Comparison of ENCODE assay signal across 10 cellular contexts in genomic region chr5:78920604-78921003, GRCh38.
A peak's percentile ranks its signal among the peaks of the same experiment; 100 is the strongest.
DNase-seq lines count a peak whose midpoint lies in the region; ATAC-seq, FAIRE-seq and TF ChIP-seq lines count a peak whose summit lies in the region.
"Had no signal": no experiment of that assay in that cellular context is flagged by ENCODE, and none has a peak within 500 bp of the region (broad histone marks: within the 10 kb centered on the region; RNA-seq: fewer than 3 reads in every experiment).

No MANE protein-coding gene starts in this region.

- POLR2A ChIA-PET in activated CD4-positive, alpha-beta T cell treated with anti-CD3 and anti-CD28 coated beads for 36 hours (lab: Charles Lee) = no interaction called here

- intact Hi-C loops in activated CD4-positive, alpha-beta T cell treated with anti-CD3 and anti-CD28 coated beads for 36 hours (cut with DNase I, micrococcal nuclease) = no loop called here
- intact Hi-C loops in activated CD4-positive, alpha-beta T cell treated with anti-CD3 and anti-CD28 coated beads, Interleukin-2, amount 10 ng/mL, durations not matched to agents 24 days and 14 days (cut with micrococcal nuclease) = no loop called here

- peaks cover 1% of the 10 kb centered on the region for H3K36me3 Mint-ChIP-seq in activated CD4-positive, alpha-beta T cell treated with anti-CD3 and anti-CD28 coated beads for 36 hours (ENCODE audit: low read depth)
- H3K36me3 Mint-ChIP-seq in activated CD4-positive, alpha-beta T cell treated with anti-CD3 and anti-CD28 coated beads, Interleukin-2, amount 10 ng/mL, durations not matched to agents 24 days and 14 days (ENCODE audit: low read depth) = no peaks in the 10 kb centered on the region
- H3K36me3 Mint-ChIP-seq in type B pancreatic cell = no peaks in the 10 kb centered on the region

- no peak for DNase-seq in activated CD4-positive, alpha-beta T cell treated with anti-CD3 and anti-CD28 coated beads for 36 hours
- DNase-seq in activated CD4-positive, alpha-beta T cell treated with anti-CD3 and anti-CD28 coated beads, Interleukin-2, amount 10 ng/mL, durations not matched to agents 24 days and 14 days = no peak
- DNase-seq in SK-MEL-5 (ENCODE audit: low read depth, low spot score) (peak; percentile 13), foreskin fibroblast (peak; percentile 34 to 65), type B pancreatic cell (ENCODE audit: extremely low spot score, unreplicated experiment) (no peak), HTR-8/SVneo (ENCODE audit: insufficient read length, low spot score) (no peak)
- DNase-seq: foreskin melanocyte; stimulated activated CD8-positive, alpha-beta memory T cell treated with anti-CD3 and anti-CD28 coated beads, Interleukin-4, amount 100 ng/mL, for 48 hours had no signal

- H3K4me3 ChIP-seq in foreskin fibroblast (ENCODE audit: low read depth in 1 of 2, low read length in 2 of 2) = no peak overlapping the region

- ATAC-seq in activated CD4-positive, alpha-beta T cell treated with anti-CD3 and anti-CD28 coated beads for 36 hours = no peak
- no peak for ATAC-seq in GM21526 (IDR thresholded peaks at IDR 0.05; ENCODE audit: low FRiP score, unreplicated experiment)
- ATAC-seq in HG03469 (IDR thresholded peaks at IDR 0.05; ENCODE audit: unreplicated experiment) = no peak

- no peaks in the 10 kb centered on the region for H3K4me1 Mint-ChIP-seq in activated CD4-positive, alpha-beta T cell treated with anti-CD3 and anti-CD28 coated beads for 36 hours
- H3K4me1 Mint-ChIP-seq in activated CD4-positive, alpha-beta T cell treated with anti-CD3 and anti-CD28 coated beads, Interleukin-2, amount 10 ng/mL, durations not matched to agents 24 days and 14 days = no peaks in the 10 kb centered on the region
- H3K4me1 Mint-ChIP-seq in type B pancreatic cell (ENCODE audit: unreplicated experiment) = peaks cover 23% of the 10 kb centered on the region

- CTCF ChIA-PET in activated CD4-positive, alpha-beta T cell treated with anti-CD3 and anti-CD28 coated beads for 36 hours (lab: Charles Lee) = no interaction called here

- in situ Hi-C loops in SK-MEL-5 (cut with HindIII; ENCODE audit: low pct_unique_long_range_greater_than_20kb, low sequenced_read_pairs) = no loop called here

- peak overlapping the region; percentile 13 for H3K27ac Mint-ChIP-seq in activated CD4-positive, alpha-beta T cell treated with anti-CD3 and anti-CD28 coated beads for 36 hours
- H3K27ac Mint-ChIP-seq in activated CD4-positive, alpha-beta T cell treated with anti-CD3 and anti-CD28 coated beads, Interleukin-2, amount 10 ng/mL, durations not matched to agents 24 days and 14 days = no peak overlapping the region
- H3K27ac Mint-ChIP-seq in type B pancreatic cell = no peak overlapping the region

- FAIRE-seq in HTR-8/SVneo (lab: Jason Lieb, UNC) = no peak

- TF ChIP-seq CTCF in foreskin fibroblast (IDR thresholded peaks at IDR 0.05; ENCODE audit: low read depth, low read length) (peak; percentile 65), type B pancreatic cell (conservative IDR thresholded peaks at IDR 0.05) (peak; percentile 31)

- no peak overlapping the region for H3K4me3 Mint-ChIP-seq in activated CD4-positive, alpha-beta T cell treated with anti-CD3 and anti-CD28 coated beads for 36 hours
- H3K4me3 Mint-ChIP-seq in activated CD4-positive, alpha-beta T cell treated with anti-CD3 and anti-CD28 coated beads, Interleukin-2, amount 10 ng/mL, durations not matched to agents 24 days and 14 days = no peak overlapping the region
- no peak overlapping the region for H3K4me3 Mint-ChIP-seq in type B pancreatic cell

- H3K27me3 Mint-ChIP-seq in activated CD4-positive, alpha-beta T cell treated with anti-CD3 and anti-CD28 coated beads for 36 hours = no peaks in the 10 kb centered on the region
- H3K27me3 Mint-ChIP-seq in activated CD4-positive, alpha-beta T cell treated with anti-CD3 and anti-CD28 coated beads, Interleukin-2, amount 10 ng/mL, durations not matched to agents 24 days and 14 days = no peaks in the 10 kb centered on the region
- no peaks in the 10 kb centered on the region for H3K27me3 Mint-ChIP-seq in type B pancreatic cell

- H3K9me3 Mint-ChIP-seq in activated CD4-positive, alpha-beta T cell treated with anti-CD3 and anti-CD28 coated beads for 36 hours (ENCODE audit: low read depth) = no peaks in the 10 kb centered on the region
- no peaks in the 10 kb centered on the region for H3K9me3 Mint-ChIP-seq in activated CD4-positive, alpha-beta T cell treated with anti-CD3 and anti-CD28 coated beads, Interleukin-2, amount 10 ng/mL, durations not matched to agents 24 days and 14 days
- H3K9me3 Mint-ChIP-seq in type B pancreatic cell = no peaks in the 10 kb centered on the region

Comparison
In these comparisons a context has a peak if more than half of its experiments do, and no peak if none do; other contexts are left out.
1. DNase-seq: peak in SK-MEL-5 (single experiment) and foreskin fibroblast (2 of 2); none in activated CD4-positive, alpha-beta T cell treated with anti-CD3 and anti-CD28 coated beads for 36 hours (single experiment), activated CD4-positive, alpha-beta T cell treated with anti-CD3 and anti-CD28 coated beads, Interleukin-2, amount 10 ng/mL, durations not matched to agents 24 days and 14 days (single experiment), type B pancreatic cell (single experiment) and HTR-8/SVneo (single experiment).